8 cellular contexts compared by ENCODE assay signal in genomic region chr2:11465110-11465484, GRCh38. TPM values are rescaled to one million over a fixed set of nuclear protein-coding genes. Genes with fewer than 3 reads are reported as not detected.
A peak's percentile ranks its signal among the peaks of the same experiment; 100 is the strongest.
DNase-seq lines count a peak whose midpoint lies in the region; ATAC-seq, FAIRE-seq and TF ChIP-seq lines count a peak whose summit lies in the region.

No MANE protein-coding gene starts in this region.

- DNase-seq in activated naive CD4-positive, alpha-beta T cell treated with anti-CD3 and anti-CD28 coated beads for 36 hours = no peak
- no peak for DNase-seq in activated naive CD4-positive, alpha-beta T cell treated with Interleukin-2 at 50 U/mL for 16 hours
- DNase-seq in GM12878 (ENCODE audit: low read depth, low spot score) = no peak
- DNase-seq in lung (ENCODE audit: low spot score) = no peak
- DNase-seq in transverse colon = no peak
- DNase-seq in erythroblast (lab: John Stamatoyannopoulos, UW) = no peak
- DNase-seq in NCI-H526 (lab: John Stamatoyannopoulos, UW) = no peak
- DNase-seq in NOMO-1 treated with DMSO at 0.1 percent for 48 hours (lab: John Stamatoyannopoulos, UW; ENCODE audit: unreplicated experiment) = no peak

- H3K4me3 ChIP-seq in GM12878 = peak overlapping the region; percentile 86; the same call in 1 of the 2 replicates
- H3K4me3 ChIP-seq in lung = peak overlapping the region; percentile 88
- peak overlapping the region; percentile 46 to 66 (median 60) for H3K4me3 ChIP-seq in transverse colon

- SMC1A ChIA-PET in GM12878 (lab: Charles Lee; ENCODE audit: uncharacterized antibody, unreplicated experiment) = no interaction called here

- H2AFZ ChIP-seq in GM12878 (ENCODE audit: control insufficient read depth, low read depth, low read length) = peak overlapping the region; percentile 83

- TF ChIP-seq CTCF in GM12878 (IDR thresholded peaks at IDR 0.05 in 2 of 3, conservative IDR thresholded peaks at IDR 0.05 in 1 of 3; ENCODE audit: control insufficient read depth in 2 of 3, extremely low read depth in 1 of 3, insufficient read depth in 1 of 3, low read depth in 3 of 3, low read length in 3 of 3) (no peak), lung (IDR thresholded peaks at IDR 0.05; ENCODE audit: control extremely low read depth, extremely low read depth) (no peak), transverse colon (IDR thresholded peaks at IDR 0.05) (no peak)

- FAIRE-seq in GM12878 (lab: Jason Lieb, UNC) = no peak

- H3K27ac ChIP-seq in GM12878 (ENCODE audit: control insufficient read depth, insufficient read depth) (peak overlapping the region; percentile 63; the same call in 1 of the 2 replicates), lung (ENCODE audit: low read depth in 1 of 2, low read length in 1 of 2) (peak overlapping the region; percentile 89 to 97), transverse colon (peak overlapping the region; percentile 87 to 92 (median 91))

- H3K9me3 ChIP-seq in GM12878 (replicated peaks; ENCODE audit: control insufficient read depth, insufficient read depth, low read length) (no peaks in the 10 kb centered on the region), lung (ENCODE audit: control insufficient read depth in 2 of 2, insufficient read depth in 1 of 2, low read length in 1 of 2) (no peaks in the 10 kb centered on the region), transverse colon (no peaks in the 10 kb centered on the region)

- RAD21 ChIA-PET in GM12878 (lab: Charles Lee; ENCODE audit: unreplicated experiment) = interaction anchor here (0.6 to 2.0 kb wide), 2 partner anchors 121 to 603 kb away, joined by 3 to 7 read pairs; partner anchors contain the start of gene ROCK2

- H3K4me1 ChIP-seq in GM12878 (ENCODE audit: control insufficient read depth, insufficient read depth, low read length) (peaks cover 13% of the 10 kb centered on the region; the same call in 1 of the 2 replicates), lung (ENCODE audit: control insufficient read depth in 2 of 2, insufficient read depth in 2 of 2, low read length in 2 of 2) (peaks cover 14 to 15% of the 10 kb centered on the region in 2 donors), transverse colon (peaks cover 8 to 35% (median 19%) of the 10 kb centered on the region in 4 donors)

- no peaks in the 10 kb centered on the region for H3K27me3 Mint-ChIP-seq in activated naive CD4-positive, alpha-beta T cell treated with anti-CD3 and anti-CD28 coated beads for 36 hours (ENCODE audit: low read depth)

- WGBS in GM12878 (ENCODE audit: insufficient coverage, insufficient replicate concordance, low lambda C conversion rate, missing lambda C conversion rate) = 94% methylated on average over 6 of the region's 6 CpGs
- WGBS in lung, 2 donors = 47 to 58% methylated on average over 6 of the region's 6 CpGs
- WGBS in transverse colon (ENCODE audit: low coverage in 1 of 2), 2 donors = 33 to 45% methylated on average over 6 of the region's 6 CpGs

- POLR2A ChIA-PET in GM12878 (lab: Charles Lee) = interaction anchor here (0.6 to 1.3 kb wide), 5 partner anchors 159 to 1415 kb away, joined by 3 to 6 read pairs (median 4); no protein-coding TSS in a partner anchor

- H3K36me3 Mint-ChIP-seq in activated naive CD4-positive, alpha-beta T cell treated with anti-CD3 and anti-CD28 coated beads for 36 hours (ENCODE audit: low read depth) = peaks cover 24% of the 10 kb centered on the region

- peak overlapping the region; percentile 49; the same call in 1 of the 2 replicates for H3K9ac ChIP-seq in GM12878 (ENCODE audit: control insufficient read depth, insufficient read depth, low read length)

- H3K4me1 Mint-ChIP-seq in activated naive CD4-positive, alpha-beta T cell treated with anti-CD3 and anti-CD28 coated beads for 36 hours (ENCODE audit: low read depth) = peaks cover 45% of the 10 kb centered on the region

- CTCF ChIA-PET in activated naive CD4-positive, alpha-beta T cell treated with anti-CD3 and anti-CD28 coated beads for 36 hours (lab: Charles Lee) = interaction anchor here (1.6 to 2.2 kb wide), 3 partner anchors 13 to 333 kb away, joined by 7 to 11 read pairs (median 10); a partner anchor contains a TSS
- CTCF ChIA-PET in GM12878 (lab: Yijun Ruan, JAX) = interaction anchor here (0.9 to 3.3 kb wide), 5 partner anchors 13 to 331 kb away, joined by 4 to 32 read pairs (median 5); no protein-coding TSS in a partner anchor

- peak overlapping the region; percentile 91 for H3K4me3 Mint-ChIP-seq in activated naive CD4-positive, alpha-beta T cell treated with anti-CD3 and anti-CD28 coated beads for 36 hours

- H3K27me3 ChIP-seq in GM12878 (replicated peaks in 1 of 2; ENCODE audit: control insufficient read depth in 2 of 2, insufficient read depth in 2 of 2, low read length in 1 of 2) (no peaks in the 10 kb centered on the region), lung (ENCODE audit: control insufficient read depth, insufficient read depth) (no peaks in the 10 kb centered on the region), transverse colon (no peaks in the 10 kb centered on the region)

- H3K79me2 ChIP-seq in GM12878 (ENCODE audit: control insufficient read depth, insufficient read depth, low read length) = peaks cover 36% of the 10 kb centered on the region

- TF ChIP-seq POLR2A in GM12878 (IDR thresholded peaks at IDR 0.05; ENCODE audit: low read depth, low read length) (no peak), transverse colon (IDR thresholded peaks at IDR 0.05) (no peak), erythroblast (IDR thresholded peaks at IDR 0.05; ENCODE audit: low read length) (no peak)

- TF ChIP-seq RAD21 in GM12878 (IDR thresholded peaks at IDR 0.05; ENCODE audit: insufficient read depth, low read depth, low read length) = no peak

- in situ Hi-C loops in GM12878 (cut with MboI) (no loop called here), transverse colon (cut with MboI; ENCODE audit: low pct_ligation_motif_present in 1 of 4, low pct_unique_long_range_greater_than_20kb in 1 of 4, low sequenced_read_pairs in 3 of 4) (loop anchor here in 1 of 4 donors (25.0 kb wide), 1 partner anchor 297 kb away; no protein-coding TSS in a partner anchor)

- H3K4me2 ChIP-seq in GM12878 (ENCODE audit: control insufficient read depth, insufficient read depth) = peak overlapping the region; percentile 94

- TF ChIP-seq EP300 in GM12878 (IDR thresholded peaks at IDR 0.05; ENCODE audit: borderline replicate concordance in 1 of 2, control insufficient read depth in 1 of 2, low read depth in 2 of 2, low read length in 2 of 2) = no peak
- TF ChIP-seq EP300 in transverse colon (IDR thresholded peaks at IDR 0.05; ENCODE audit: low read depth) = no peak

- intact Hi-C loops in activated naive CD4-positive, alpha-beta T cell treated with anti-CD3 and anti-CD28 coated beads for 36 hours (cut with micrococcal nuclease) = loop anchor here (2.0 to 5.0 kb wide), 5 partner anchors 282 to 652 kb away; partner anchors contain the start of genes LPIN1 and PDIA6
- intact Hi-C loops in GM12878 (cut with micrococcal nuclease; ENCODE audit: unreplicated experiment) (loop anchor here (10.0 kb wide), 1 partner anchor 310 kb away; no protein-coding TSS in a partner anchor), transverse colon (cut with DNase I; ENCODE audit: low total_unique reads) (loop anchor here (5.0 kb wide), 1 partner anchor 1853 kb away; no protein-coding TSS in a partner anchor)

- H4K20me1 ChIP-seq in GM12878 (ENCODE audit: control insufficient read depth, insufficient read depth) = no peaks in the 10 kb centered on the region

- ATAC-seq in GM12878 (no peak), lung (ENCODE audit: insufficient read depth, low FRiP score) (no peak)

- H3K27ac Mint-ChIP-seq in activated naive CD4-positive, alpha-beta T cell treated with anti-CD3 and anti-CD28 coated beads for 36 hours = peak overlapping the region; percentile 83

- no peaks in the 10 kb centered on the region for H3K9me3 Mint-ChIP-seq in activated naive CD4-positive, alpha-beta T cell treated with anti-CD3 and anti-CD28 coated beads for 36 hours

- no peaks in the 10 kb centered on the region; a peak in 1 of 4 replicates for H3K36me3 ChIP-seq in GM12878 (ENCODE audit: control insufficient read depth in 2 of 2, insufficient read depth in 2 of 2, low read length in 1 of 2)
- H3K36me3 ChIP-seq in lung (ENCODE audit: control insufficient read depth in 2 of 2, insufficient read depth in 2 of 2, low read length in 2 of 2) = peaks cover 3 to 4% of the 10 kb centered on the region in 2 donors
- no peaks in the 10 kb centered on the region for H3K36me3 ChIP-seq in transverse colon

- BruUV-seq in GM12878 (replicated peaks; lab: Mats Ljungman, UMichigan) = no TSS peak

TF ChIP-seq in GM12878, 131 proteins besides CTCF, POLR2A, EP300 and RAD21 (continues in another document):
- TF ChIP-seq CBX5 (IDR thresholded peaks at IDR 0.05; ENCODE audit: low read depth) = no peak
- TF ChIP-seq TARDBP (IDR thresholded peaks at IDR 0.05; ENCODE audit: borderline replicate concordance) = no peak

RNA-seq across cellular contexts. Expression of gene E2F6, which starts 0.9 kb away (rescaled TPM):
- 1 to 10 TPM; 8.7 to 9.4 TPM for total RNA-seq in activated naive CD4-positive, alpha-beta T cell treated with anti-CD3 and anti-CD28 coated beads for 36 hours
- total RNA-seq in GM12878 (2013; cell fraction: nucleolus; rRNA removed) = 11.1 and 16.6 TPM in 2 replicates
- total RNA-seq in GM12878 (2014; rRNA removed) (9.2 and 11.3 TPM in 2 replicates), GM12878 (2014; rRNA removed; fragmentation: Illumina TruSeq; extraction: Trizol) (9.9 and 10.1 TPM in 2 replicates), GM12878 (2021) (10.9 and 11.9 TPM in 2 replicates), lung (10 to 100 TPM; 12.7 to 13.8 TPM), transverse colon (10 to 100 TPM in 1 of 4 donors, 1 to 10 TPM in 3; 6.0 to 19.8 (median 6.9) TPM)
- 6.7 TPM for polyA plus RNA-seq in GM12878 (2011; ENCODE audit: low read depth)
- polyA plus RNA-seq in GM12878 (2011; rRNA removed) (15.5 and 19.7 TPM in 2 replicates), GM12878 (2014; fragmentation: Illumina TruSeq; extraction: Trizol) (10.9 and 11.7 TPM in 2 replicates), GM12878 (2014; fragmentation: Nextera tagmentation; extraction: Ambion mirVana) (1 to 10 TPM; 4.2 to 5.3 TPM), GM12878 (2014; rRNA removed) (12.3 and 12.6 TPM in 2 replicates), GM12878 (2016; fragmentation: Nextera tagmentation; extraction: Ambion mirVana) (10 to 100 TPM; 11.7 to 12.7 TPM), lung (1 to 10 TPM; 8.5 to 9.4 TPM)
- polyA plus RNA-seq in GM12878 (2011; cell fraction: cytosol; rRNA removed) = 6.0 and 6.5 TPM in 2 replicates
- polyA plus RNA-seq in GM12878 (2011; cell fraction: nucleus; rRNA removed) = 7.3 and 8.5 TPM in 2 replicates
- 7.1 and 8.6 TPM in 2 replicates for polyA plus RNA-seq in GM12878 (2012)
- 6.7 and 11.5 TPM in 2 replicates for polyA minus RNA-seq in GM12878 (2011; rRNA and poly(A)+ RNA removed)
- 2.1 and 5.2 TPM in 2 replicates for polyA minus RNA-seq in GM12878 (2011; cell fraction: cytosol; rRNA and poly(A)+ RNA removed)
- 2.3 and 3.8 TPM in 2 replicates for polyA minus RNA-seq in GM12878 (2011; cell fraction: nucleus; rRNA and poly(A)+ RNA removed)
